8 cellular contexts compared by ENCODE assay signal in the genomic region with DNA sequence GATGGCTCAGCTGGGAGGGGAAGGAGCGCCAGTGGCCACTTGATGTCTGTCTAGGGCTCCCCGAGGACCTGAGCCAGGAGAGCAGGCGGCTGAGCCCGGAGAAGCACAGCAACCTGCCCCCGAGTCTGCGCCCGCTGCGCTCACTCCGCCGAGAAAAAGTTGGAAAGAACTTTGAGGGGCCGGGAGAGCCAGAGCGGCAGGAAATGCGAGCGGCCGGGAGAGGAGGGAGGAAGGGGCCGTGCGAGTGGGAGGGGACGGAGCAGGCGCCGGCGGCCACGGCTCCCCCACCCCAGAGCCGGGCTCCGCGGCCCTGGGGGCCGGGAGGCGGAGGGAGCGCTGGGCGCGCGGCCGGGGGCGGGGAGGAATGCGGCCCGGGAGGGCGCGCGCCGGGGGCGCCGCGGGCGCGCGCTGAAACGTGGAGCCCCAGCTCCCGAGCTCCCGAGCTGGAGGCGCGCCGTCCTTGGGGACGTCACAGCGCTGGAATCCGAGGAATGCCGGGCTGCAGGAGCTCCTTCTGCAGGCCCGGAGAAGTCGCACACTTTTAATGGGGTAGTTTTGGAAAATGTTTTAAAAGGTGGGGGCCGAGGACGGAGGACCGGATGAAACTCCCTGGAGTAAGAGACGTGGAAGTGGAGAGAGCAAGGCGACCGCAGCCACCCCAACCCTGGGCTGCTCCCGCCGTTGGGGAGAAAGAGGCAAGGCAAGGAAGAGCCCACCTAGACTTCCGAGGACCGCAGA. TPM values are rescaled to one million over a fixed set of nuclear protein-coding genes. Genes with fewer than 3 reads are reported as not detected.
DNase-seq lines count a peak whose midpoint lies in the region; ATAC-seq and TF ChIP-seq lines count a peak whose summit lies in the region.

Gene PTPN14, minus strand, starts transcription at position 167 of the 738 bp plus-strand sequence. CDS start 86,799 bp downstream, outside the sequence.

- H3K27me3 ChIP-seq in effector memory CD4-positive, alpha-beta T cell (replicated peaks; ENCODE audit: control insufficient read depth, insufficient read depth, low read length, poor library complexity, severe bottlenecking): peaks cover 20% of the 10 kb centered on the region
- peaks cover 0 to 4% (median 0%) of the 10 kb centered on the region in 4 donors for H3K27me3 ChIP-seq in liver (ENCODE audit: control insufficient read depth in 4 of 4, insufficient read depth in 4 of 4, low read length in 3 of 4)

- peak within 1 kb of the TSS; percentile 32 to 74 for H3K9ac ChIP-seq in liver (ENCODE audit: low read depth in 1 of 2, low read length in 2 of 2)

- H3K4me1 Mint-ChIP-seq in stimulated activated naive CD8-positive, alpha-beta T cell treated with anti-CD3 and anti-CD28 coated beads, Interleukin-15, Interleukin-2, amounts not matched to agents 100 ng/mL and 50 ng/mL, for 24 hours (ENCODE audit: low read depth): peaks cover 4% of the 10 kb centered on the region

- peak within 1 kb of the TSS; percentile 25 for H3K4me3 ChIP-seq in effector memory CD4-positive, alpha-beta T cell (ENCODE audit: insufficient read depth, low read depth, low read length, poor library complexity, severe bottlenecking)
- peak within 1 kb of the TSS; percentile 39 to 66 (median 64) for H3K4me3 ChIP-seq in liver (ENCODE audit: low read depth in 1 of 3, low read length in 3 of 3)

- H3K27me3 Mint-ChIP-seq in stimulated activated naive CD8-positive, alpha-beta T cell treated with anti-CD3 and anti-CD28 coated beads, Interleukin-15, Interleukin-2, amounts not matched to agents 100 ng/mL and 50 ng/mL, for 24 hours: peaks cover 60% of the 10 kb centered on the region

- H3K27ac Mint-ChIP-seq in stimulated activated naive CD8-positive, alpha-beta T cell treated with anti-CD3 and anti-CD28 coated beads, Interleukin-15, Interleukin-2, amounts not matched to agents 100 ng/mL and 50 ng/mL, for 24 hours: no peak within 1 kb of the TSS

- peak; percentile 42 for ATAC-seq in HG03354 (IDR thresholded peaks at IDR 0.05; ENCODE audit: poor library complexity, severe bottlenecking, unreplicated experiment)

- no peak within 1 kb of the TSS for H3K27ac ChIP-seq in effector memory CD4-positive, alpha-beta T cell (ENCODE audit: insufficient read depth, low read length, poor library complexity, severe bottlenecking)
- peak within 1 kb of the TSS; percentile 73 to 84 for H3K27ac ChIP-seq in liver (ENCODE audit: low read depth in 1 of 2, low read length in 2 of 2)

- peak; percentile 4 for DNase-seq in NOMO-1 treated with DMSO at 0.1 percent for 48 hours (lab: John Stamatoyannopoulos, UW; ENCODE audit: unreplicated experiment)
- DNase-seq in NOMO-1 treated with dmso at 0.1 percent for 144 hours (lab: John Stamatoyannopoulos, UW; ENCODE audit: unreplicated experiment): no peak
- peak; percentile 56 for DNase-seq in SKM-1 treated with dmso at 0.1 percent for 144 hours (lab: John Stamatoyannopoulos, UW; ENCODE audit: unreplicated experiment)
- no peak for DNase-seq in effector memory CD4-positive, alpha-beta T cell
- DNase-seq in DMS153 treated with DMSO at 0.1 percent for 48 hours (lab: John Stamatoyannopoulos, UW; ENCODE audit: unreplicated experiment): no peak

- H3K36me3 Mint-ChIP-seq in stimulated activated naive CD8-positive, alpha-beta T cell treated with anti-CD3 and anti-CD28 coated beads, Interleukin-15, Interleukin-2, amounts not matched to agents 100 ng/mL and 50 ng/mL, for 24 hours (ENCODE audit: low read depth): no peaks in the 10 kb centered on the region

- peaks cover 7% of the 10 kb centered on the region for H3K4me1 ChIP-seq in effector memory CD4-positive, alpha-beta T cell (ENCODE audit: control insufficient read depth, insufficient read depth, low read length, poor library complexity, severe bottlenecking)
- H3K4me1 ChIP-seq in liver (ENCODE audit: control insufficient read depth in 4 of 4, insufficient read depth in 4 of 4, low read length in 3 of 4): peaks cover 0 to 17% (median 6%) of the 10 kb centered on the region in 4 donors

- TF ChIP-seq RAD21 in liver (IDR thresholded peaks at IDR 0.05): no peak

- H3K9me3 ChIP-seq in effector memory CD4-positive, alpha-beta T cell (ENCODE audit: control insufficient read depth, low read length): no peaks in the 10 kb centered on the region
- no peaks in the 10 kb centered on the region for H3K9me3 ChIP-seq in liver (ENCODE audit: control insufficient read depth in 4 of 4, low read length in 3 of 4)

- H3K36me3 ChIP-seq in effector memory CD4-positive, alpha-beta T cell (ENCODE audit: control insufficient read depth, insufficient read depth, low read length): no peaks in the 10 kb centered on the region
- H3K36me3 ChIP-seq in liver (ENCODE audit: control insufficient read depth in 4 of 4, insufficient read depth in 3 of 4, low read depth in 1 of 4, low read length in 3 of 4): no peaks in the 10 kb centered on the region

- WGBS in liver: 1% methylated on average over 67 of the region's 67 CpGs

- peak within 1 kb of the TSS; percentile 80 for H3K4me3 Mint-ChIP-seq in stimulated activated naive CD8-positive, alpha-beta T cell treated with anti-CD3 and anti-CD28 coated beads, Interleukin-15, Interleukin-2, amounts not matched to agents 100 ng/mL and 50 ng/mL, for 24 hours

- no peaks in the 10 kb centered on the region for H3K9me3 Mint-ChIP-seq in stimulated activated naive CD8-positive, alpha-beta T cell treated with anti-CD3 and anti-CD28 coated beads, Interleukin-15, Interleukin-2, amounts not matched to agents 100 ng/mL and 50 ng/mL, for 24 hours

- peak; percentile 12 for TF ChIP-seq CTCF in liver (IDR thresholded peaks at IDR 0.05; ENCODE audit: low read depth, low read length, missing input control)

TF ChIP-seq in liver, 16 proteins besides CTCF, POLR2A, EP300 and RAD21:
- TF ChIP-seq RXRA (IDR thresholded peaks at IDR 0.05): no peak
- TF ChIP-seq ATF3 (IDR thresholded peaks at IDR 0.05): no peak
- TF ChIP-seq NR2F2 (IDR thresholded peaks at IDR 0.05): no peak
- TF ChIP-seq FOXA1 (IDR thresholded peaks at IDR 0.05): no peak
- no peak for TF ChIP-seq GABPA (IDR thresholded peaks at IDR 0.05 in 1 of 2, conservative IDR thresholded peaks at IDR 0.05 in 1 of 2)
- no peak for TF ChIP-seq ZBTB33 (IDR thresholded peaks at IDR 0.05)
- no peak for TF ChIP-seq TAF1 (conservative IDR thresholded peaks at IDR 0.05)
- TF ChIP-seq JUND (IDR thresholded peaks at IDR 0.05): no peak
- no peak for TF ChIP-seq HNF4A (conservative IDR thresholded peaks at IDR 0.05)
- TF ChIP-seq YY1 (IDR thresholded peaks at IDR 0.05): no peak
- no peak for TF ChIP-seq HNF4G (IDR thresholded peaks at IDR 0.05)
- TF ChIP-seq, protein P1, sequence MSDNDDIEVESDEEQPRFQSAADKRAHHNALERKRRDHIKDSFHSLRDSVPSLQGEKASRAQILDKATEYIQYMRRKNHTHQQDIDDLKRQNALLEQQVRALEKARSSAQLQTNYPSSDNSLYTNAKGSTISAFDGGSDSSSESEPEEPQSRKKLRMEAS (IDR thresholded peaks at IDR 0.05): no peak
- no peak for TF ChIP-seq EGR1 (IDR thresholded peaks at IDR 0.05; ENCODE audit: low read depth in 2 of 2)

RNA-seq across cellular contexts. Expression of gene PTPN14, which starts in this region (rescaled TPM):
- total RNA-seq in liver: 1 to 10 TPM; 2.1 to 3.2 TPM
- polyA plus RNA-seq in liver: under 1 TPM; 0.54 to 0.83 TPM

Comparison
In these comparisons a context has a peak if more than half of its experiments do, and no peak if none do; other contexts are left out.
1. DNase-seq: peak in NOMO-1 treated with DMSO at 0.1 percent for 48 hours (single experiment) and SKM-1 treated with dmso at 0.1 percent for 144 hours (single experiment); none in NOMO-1 treated with dmso at 0.1 percent for 144 hours (single experiment), effector memory CD4-positive, alpha-beta T cell (0 of 3) and DMS153 treated with DMSO at 0.1 percent for 48 hours (single experiment).